ENCODE assay signal across 1 cellular context in the genomic region with DNA sequence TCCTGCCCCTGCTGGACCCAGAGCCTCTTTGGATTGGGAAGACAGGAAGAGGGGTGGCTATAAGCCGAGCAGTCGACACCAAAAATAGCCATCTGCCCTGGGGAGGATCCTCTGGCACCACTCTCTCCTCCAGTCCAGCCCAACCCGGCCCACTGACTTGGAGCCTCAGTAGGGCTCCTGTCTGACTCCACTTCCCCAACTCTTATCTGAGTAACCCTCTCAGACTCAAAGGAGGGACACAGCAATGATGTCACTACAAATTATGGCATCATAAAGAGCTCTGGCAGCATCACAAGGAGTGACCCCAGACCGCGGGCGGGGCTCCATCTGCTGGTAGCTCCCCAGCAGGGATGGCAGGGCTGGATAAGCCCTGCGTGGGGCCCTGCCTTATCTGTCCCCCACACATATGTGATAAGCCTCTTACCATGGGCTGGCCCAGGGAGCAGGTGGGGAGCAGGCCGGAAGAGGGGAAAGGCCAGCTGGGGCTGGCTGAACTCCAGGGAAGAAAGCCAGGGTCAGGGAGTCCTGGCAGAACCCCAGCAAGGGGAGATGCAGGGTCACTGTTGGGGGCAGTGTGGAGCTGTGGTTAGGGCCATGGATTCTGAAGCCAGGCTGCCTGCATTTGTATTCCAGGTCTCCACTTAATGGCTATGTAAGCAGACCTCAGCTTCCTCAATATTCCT.
TF ChIP-seq lines count a peak whose summit lies in the region.

No MANE protein-coding gene starts in this region.

TF ChIP-seq in K562, 482 proteins besides CTCF, POLR2A, EP300 and RAD21 (continues in another document):
- peak; percentile 9; the same call in 1 of the 2 replicates for TF ChIP-seq ARID4B (CRISPR knock-in tag; IDR thresholded peaks at IDR 0.05)
- peak; percentile 90 for TF ChIP-seq MXI1 (IDR thresholded peaks at IDR 0.05; ENCODE audit: low read depth, low read length)
- TF ChIP-seq SAFB (IDR thresholded peaks at IDR 0.05; ENCODE audit: borderline replicate concordance, low read depth, low read length), result no peak
- TF ChIP-seq OTX1 (CRISPR knock-in tag; IDR thresholded peaks at IDR 0.05), result peak; percentile 97
- TF ChIP-seq ESRRB (CRISPR knock-in tag; IDR thresholded peaks at IDR 0.05; ENCODE audit: borderline replicate concordance), result no peak
- TF ChIP-seq ZNF253 (CRISPR knock-in tag; conservative IDR thresholded peaks at IDR 0.05), result no peak
- no peak for TF ChIP-seq THRAP3 (IDR thresholded peaks at IDR 0.05; ENCODE audit: borderline replicate concordance)
- no peak for TF ChIP-seq KLF10 (CRISPR knock-in tag; IDR thresholded peaks at IDR 0.05)
- peak; percentile 71; the same call in 1 of the 2 replicates for TF ChIP-seq ZFP1 (CRISPR knock-in tag; IDR thresholded peaks at IDR 0.05)
- TF ChIP-seq, protein P1, sequence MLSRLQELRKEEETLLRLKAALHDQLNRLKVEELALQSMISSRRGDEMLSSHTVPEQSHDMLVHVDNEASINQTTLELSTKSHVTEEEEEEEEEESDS (CRISPR knock-in tag; IDR thresholded peaks at IDR 0.05), result no peak
- TF ChIP-seq KDM2B (CRISPR knock-in tag; IDR thresholded peaks at IDR 0.05), result no peak
- TF ChIP-seq, protein P2, sequence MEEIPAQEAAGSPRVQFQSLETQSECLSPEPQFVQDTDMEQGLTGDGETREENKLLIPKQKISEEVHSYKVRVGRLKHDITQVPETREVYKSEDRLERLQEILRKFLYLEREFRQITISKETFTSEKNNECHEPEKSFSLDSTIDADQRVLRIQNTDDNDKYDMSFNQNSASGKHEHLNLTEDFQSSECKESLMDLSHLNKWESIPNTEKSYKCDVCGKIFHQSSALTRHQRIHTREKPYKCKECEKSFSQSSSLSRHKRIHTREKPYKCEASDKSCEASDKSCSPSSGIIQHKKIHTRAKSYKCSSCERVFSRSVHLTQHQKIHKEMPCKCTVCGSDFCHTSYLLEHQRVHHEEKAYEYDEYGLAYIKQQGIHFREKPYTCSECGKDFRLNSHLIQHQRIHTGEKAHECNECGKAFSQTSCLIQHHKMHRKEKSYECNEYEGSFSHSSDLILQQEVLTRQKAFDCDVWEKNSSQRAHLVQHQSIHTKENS (CRISPR knock-in tag; IDR thresholded peaks at IDR 0.05), result no peak
- TF ChIP-seq BRD4 (IDR thresholded peaks at IDR 0.05), result no peak
- TF ChIP-seq ZNF3 (CRISPR knock-in tag; IDR thresholded peaks at IDR 0.05), result no peak
- TF ChIP-seq, protein P3, sequence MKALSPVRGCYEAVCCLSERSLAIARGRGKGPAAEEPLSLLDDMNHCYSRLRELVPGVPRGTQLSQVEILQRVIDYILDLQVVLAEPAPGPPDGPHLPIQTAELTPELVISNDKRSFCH (CRISPR knock-in tag; IDR thresholded peaks at IDR 0.05), result no peak
- TF ChIP-seq, protein P3 (tag; IDR thresholded peaks at IDR 0.05), result peak; percentile 99
- peak; percentile 100 for TF ChIP-seq ZNF175 (CRISPR knock-in tag; IDR thresholded peaks at IDR 0.05; ENCODE audit: low read depth)
- peak; percentile 86 for TF ChIP-seq ZNF347 (CRISPR knock-in tag; IDR thresholded peaks at IDR 0.05; ENCODE audit: low read depth)
- TF ChIP-seq SP2 (IDR thresholded peaks at IDR 0.05; ENCODE audit: extremely low read depth, low read depth, low read length, poor library complexity, severe bottlenecking), result no peak
- no peak for TF ChIP-seq PRMT5 (CRISPR knock-in tag; IDR thresholded peaks at IDR 0.05)
- no peak for TF ChIP-seq ZNF764 (CRISPR knock-in tag; IDR thresholded peaks at IDR 0.05; ENCODE audit: low read depth)
- peak; percentile 100 for TF ChIP-seq TCF3 (CRISPR knock-in tag; IDR thresholded peaks at IDR 0.05)
- no peak for TF ChIP-seq ZBTB43 (CRISPR knock-in tag; IDR thresholded peaks at IDR 0.05)
- TF ChIP-seq, protein P4, sequence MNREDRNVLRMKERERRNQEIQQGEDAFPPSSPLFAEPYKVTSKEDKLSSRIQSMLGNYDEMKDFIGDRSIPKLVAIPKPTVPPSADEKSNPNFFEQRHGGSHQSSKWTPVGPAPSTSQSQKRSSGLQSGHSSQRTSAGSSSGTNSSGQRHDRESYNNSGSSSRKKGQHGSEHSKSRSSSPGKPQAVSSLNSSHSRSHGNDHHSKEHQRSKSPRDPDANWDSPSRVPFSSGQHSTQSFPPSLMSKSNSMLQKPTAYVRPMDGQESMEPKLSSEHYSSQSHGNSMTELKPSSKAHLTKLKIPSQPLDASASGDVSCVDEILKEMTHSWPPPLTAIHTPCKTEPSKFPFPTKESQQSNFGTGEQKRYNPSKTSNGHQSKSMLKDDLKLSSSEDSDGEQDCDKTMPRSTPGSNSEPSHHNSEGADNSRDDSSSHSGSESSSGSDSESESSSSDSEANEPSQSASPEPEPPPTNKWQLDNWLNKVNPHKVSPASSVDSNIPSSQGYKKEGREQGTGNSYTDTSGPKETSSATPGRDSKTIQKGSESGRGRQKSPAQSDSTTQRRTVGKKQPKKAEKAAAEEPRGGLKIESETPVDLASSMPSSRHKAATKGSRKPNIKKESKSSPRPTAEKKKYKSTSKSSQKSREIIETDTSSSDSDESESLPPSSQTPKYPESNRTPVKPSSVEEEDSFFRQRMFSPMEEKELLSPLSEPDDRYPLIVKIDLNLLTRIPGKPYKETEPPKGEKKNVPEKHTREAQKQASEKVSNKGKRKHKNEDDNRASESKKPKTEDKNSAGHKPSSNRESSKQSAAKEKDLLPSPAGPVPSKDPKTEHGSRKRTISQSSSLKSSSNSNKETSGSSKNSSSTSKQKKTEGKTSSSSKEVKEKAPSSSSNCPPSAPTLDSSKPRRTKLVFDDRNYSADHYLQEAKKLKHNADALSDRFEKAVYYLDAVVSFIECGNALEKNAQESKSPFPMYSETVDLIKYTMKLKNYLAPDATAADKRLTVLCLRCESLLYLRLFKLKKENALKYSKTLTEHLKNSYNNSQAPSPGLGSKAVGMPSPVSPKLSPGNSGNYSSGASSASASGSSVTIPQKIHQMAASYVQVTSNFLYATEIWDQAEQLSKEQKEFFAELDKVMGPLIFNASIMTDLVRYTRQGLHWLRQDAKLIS (CRISPR knock-in tag; IDR thresholded peaks at IDR 0.05), result no peak
- TF ChIP-seq ELF2 (CRISPR knock-in tag; IDR thresholded peaks at IDR 0.05), result peak; percentile 88
- TF ChIP-seq FUS (optimal IDR thresholded peaks at IDR 0.05; ENCODE audit: low read depth, low read length), result no peak
- no peak for TF ChIP-seq EHMT2 (IDR thresholded peaks at IDR 0.05)
- TF ChIP-seq, protein P5, sequence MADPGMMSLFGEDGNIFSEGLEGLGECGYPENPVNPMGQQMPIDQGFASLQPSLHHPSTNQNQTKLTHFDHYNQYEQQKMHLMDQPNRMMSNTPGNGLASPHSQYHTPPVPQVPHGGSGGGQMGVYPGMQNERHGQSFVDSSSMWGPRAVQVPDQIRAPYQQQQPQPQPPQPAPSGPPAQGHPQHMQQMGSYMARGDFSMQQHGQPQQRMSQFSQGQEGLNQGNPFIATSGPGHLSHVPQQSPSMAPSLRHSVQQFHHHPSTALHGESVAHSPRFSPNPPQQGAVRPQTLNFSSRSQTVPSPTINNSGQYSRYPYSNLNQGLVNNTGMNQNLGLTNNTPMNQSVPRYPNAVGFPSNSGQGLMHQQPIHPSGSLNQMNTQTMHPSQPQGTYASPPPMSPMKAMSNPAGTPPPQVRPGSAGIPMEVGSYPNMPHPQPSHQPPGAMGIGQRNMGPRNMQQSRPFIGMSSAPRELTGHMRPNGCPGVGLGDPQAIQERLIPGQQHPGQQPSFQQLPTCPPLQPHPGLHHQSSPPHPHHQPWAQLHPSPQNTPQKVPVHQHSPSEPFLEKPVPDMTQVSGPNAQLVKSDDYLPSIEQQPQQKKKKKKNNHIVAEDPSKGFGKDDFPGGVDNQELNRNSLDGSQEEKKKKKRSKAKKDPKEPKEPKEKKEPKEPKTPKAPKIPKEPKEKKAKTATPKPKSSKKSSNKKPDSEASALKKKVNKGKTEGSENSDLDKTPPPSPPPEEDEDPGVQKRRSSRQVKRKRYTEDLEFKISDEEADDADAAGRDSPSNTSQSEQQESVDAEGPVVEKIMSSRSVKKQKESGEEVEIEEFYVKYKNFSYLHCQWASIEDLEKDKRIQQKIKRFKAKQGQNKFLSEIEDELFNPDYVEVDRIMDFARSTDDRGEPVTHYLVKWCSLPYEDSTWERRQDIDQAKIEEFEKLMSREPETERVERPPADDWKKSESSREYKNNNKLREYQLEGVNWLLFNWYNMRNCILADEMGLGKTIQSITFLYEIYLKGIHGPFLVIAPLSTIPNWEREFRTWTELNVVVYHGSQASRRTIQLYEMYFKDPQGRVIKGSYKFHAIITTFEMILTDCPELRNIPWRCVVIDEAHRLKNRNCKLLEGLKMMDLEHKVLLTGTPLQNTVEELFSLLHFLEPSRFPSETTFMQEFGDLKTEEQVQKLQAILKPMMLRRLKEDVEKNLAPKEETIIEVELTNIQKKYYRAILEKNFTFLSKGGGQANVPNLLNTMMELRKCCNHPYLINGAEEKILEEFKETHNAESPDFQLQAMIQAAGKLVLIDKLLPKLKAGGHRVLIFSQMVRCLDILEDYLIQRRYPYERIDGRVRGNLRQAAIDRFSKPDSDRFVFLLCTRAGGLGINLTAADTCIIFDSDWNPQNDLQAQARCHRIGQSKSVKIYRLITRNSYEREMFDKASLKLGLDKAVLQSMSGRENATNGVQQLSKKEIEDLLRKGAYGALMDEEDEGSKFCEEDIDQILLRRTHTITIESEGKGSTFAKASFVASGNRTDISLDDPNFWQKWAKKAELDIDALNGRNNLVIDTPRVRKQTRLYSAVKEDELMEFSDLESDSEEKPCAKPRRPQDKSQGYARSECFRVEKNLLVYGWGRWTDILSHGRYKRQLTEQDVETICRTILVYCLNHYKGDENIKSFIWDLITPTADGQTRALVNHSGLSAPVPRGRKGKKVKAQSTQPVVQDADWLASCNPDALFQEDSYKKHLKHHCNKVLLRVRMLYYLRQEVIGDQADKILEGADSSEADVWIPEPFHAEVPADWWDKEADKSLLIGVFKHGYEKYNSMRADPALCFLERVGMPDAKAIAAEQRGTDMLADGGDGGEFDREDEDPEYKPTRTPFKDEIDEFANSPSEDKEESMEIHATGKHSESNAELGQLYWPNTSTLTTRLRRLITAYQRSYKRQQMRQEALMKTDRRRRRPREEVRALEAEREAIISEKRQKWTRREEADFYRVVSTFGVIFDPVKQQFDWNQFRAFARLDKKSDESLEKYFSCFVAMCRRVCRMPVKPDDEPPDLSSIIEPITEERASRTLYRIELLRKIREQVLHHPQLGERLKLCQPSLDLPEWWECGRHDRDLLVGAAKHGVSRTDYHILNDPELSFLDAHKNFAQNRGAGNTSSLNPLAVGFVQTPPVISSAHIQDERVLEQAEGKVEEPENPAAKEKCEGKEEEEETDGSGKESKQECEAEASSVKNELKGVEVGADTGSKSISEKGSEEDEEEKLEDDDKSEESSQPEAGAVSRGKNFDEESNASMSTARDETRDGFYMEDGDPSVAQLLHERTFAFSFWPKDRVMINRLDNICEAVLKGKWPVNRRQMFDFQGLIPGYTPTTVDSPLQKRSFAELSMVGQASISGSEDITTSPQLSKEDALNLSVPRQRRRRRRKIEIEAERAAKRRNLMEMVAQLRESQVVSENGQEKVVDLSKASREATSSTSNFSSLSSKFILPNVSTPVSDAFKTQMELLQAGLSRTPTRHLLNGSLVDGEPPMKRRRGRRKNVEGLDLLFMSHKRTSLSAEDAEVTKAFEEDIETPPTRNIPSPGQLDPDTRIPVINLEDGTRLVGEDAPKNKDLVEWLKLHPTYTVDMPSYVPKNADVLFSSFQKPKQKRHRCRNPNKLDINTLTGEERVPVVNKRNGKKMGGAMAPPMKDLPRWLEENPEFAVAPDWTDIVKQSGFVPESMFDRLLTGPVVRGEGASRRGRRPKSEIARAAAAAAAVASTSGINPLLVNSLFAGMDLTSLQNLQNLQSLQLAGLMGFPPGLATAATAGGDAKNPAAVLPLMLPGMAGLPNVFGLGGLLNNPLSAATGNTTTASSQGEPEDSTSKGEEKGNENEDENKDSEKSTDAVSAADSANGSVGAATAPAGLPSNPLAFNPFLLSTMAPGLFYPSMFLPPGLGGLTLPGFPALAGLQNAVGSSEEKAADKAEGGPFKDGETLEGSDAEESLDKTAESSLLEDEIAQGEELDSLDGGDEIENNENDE (IDR thresholded peaks at IDR 0.05; ENCODE audit: low read depth, low read length), result no peak
- TF ChIP-seq FOSL1 (tag; conservative IDR thresholded peaks at IDR 0.05), result peak; percentile 91
